ENCODE assay signal across 25 cellular contexts in genomic region chr19:31613683-31614219, GRCh38.
DNase-seq lines count a peak whose midpoint lies in the region; ATAC-seq and TF ChIP-seq lines count a peak whose summit lies in the region.
"Had no signal": no experiment of that assay in that cellular context is flagged by ENCODE, and none has a peak within 500 bp of the region (broad histone marks: within the 10 kb centered on the region; RNA-seq: fewer than 3 reads in every experiment).

No MANE protein-coding gene starts in this region.

- H3K9me3 Mint-ChIP-seq in progenitor cell of endocrine pancreas (ENCODE audit: low read depth), result no peaks in the 10 kb centered on the region
- H3K9me3 Mint-ChIP-seq: activated CD4-positive, alpha-beta memory T cell treated with anti-CD3 and anti-CD28 coated beads for 36 hours; central memory CD8-positive, alpha-beta T cell; dendritic cell treated with granulocyte-macrophage colony-stimulating factor and Interleukin-4, amounts not matched to agents 40 ng/mL and 50 ng/mL, for 4 days; natural killer cell treated with Interleukin-12 subunit alpha and Interleukin-12 subunit beta and Interleukin-15 and Interleukin-18, amount 100 ng/mL, for 72 hours; T-helper 1 cell treated with Interleukin-12 subunit alpha and Interleukin-12 subunit beta and Interleukin-4 antibody, amounts not matched to agents 30 μg/mL and 1 μg/mL, for 36 hours had no signal

- TF ChIP-seq CTCF in lower lobe of right lung (IDR thresholded peaks at IDR 0.05) (no peak), progenitor cell of endocrine pancreas (IDR thresholded peaks at IDR 0.05; ENCODE audit: unreplicated experiment) (peak; percentile 18), suprapubic skin (IDR thresholded peaks at IDR 0.05) (no peak)

- ATAC-seq in lower lobe of right lung, result peak; percentile 33 to 65
- ATAC-seq in GM19351 (IDR thresholded peaks at IDR 0.05; ENCODE audit: unreplicated experiment), result no peak
- ATAC-seq: activated T-cell treated with anti-CD3 and anti-CD28 coated beads, Interleukin-2, amount 50 U/mL, for 72 hours; foreskin keratinocyte had no signal

- no peak overlapping the region for H3K27ac Mint-ChIP-seq in progenitor cell of endocrine pancreas
- H3K27ac Mint-ChIP-seq: activated CD4-positive, alpha-beta memory T cell treated with anti-CD3 and anti-CD28 coated beads for 36 hours; activated T-cell treated with anti-CD3 and anti-CD28 coated beads, Interleukin-2, amount 50 U/mL, for 72 hours; dendritic cell treated with granulocyte-macrophage colony-stimulating factor and Interleukin-4, amounts not matched to agents 40 ng/mL and 50 ng/mL, for 4 days; natural killer cell treated with Interleukin-12 subunit alpha and Interleukin-12 subunit beta and Interleukin-15 and Interleukin-18, amount 100 ng/mL, for 72 hours; T-helper 1 cell treated with Interleukin-12 subunit alpha and Interleukin-12 subunit beta and Interleukin-4 antibody, amounts not matched to agents 30 μg/mL and 1 μg/mL, for 36 hours had no signal

- no peak overlapping the region for H3K27ac ChIP-seq in SJCRH30
- no peak overlapping the region for H3K27ac ChIP-seq in lower lobe of right lung
- no peak overlapping the region for H3K27ac ChIP-seq in suprapubic skin
- H3K27ac ChIP-seq: BLaER1 treated with 17β-estradiol and CSF1 and Interleukin-3, amounts not matched to agents 10 nM and 100 nM; esophagus muscularis mucosa; foreskin keratinocyte; tibial nerve had no signal

- H3K36me3 ChIP-seq in SJCRH30, result no peaks in the 10 kb centered on the region
- H3K36me3 ChIP-seq in lower lobe of right lung, result no peaks in the 10 kb centered on the region
- H3K36me3 ChIP-seq in suprapubic skin, result no peaks in the 10 kb centered on the region
- H3K36me3 ChIP-seq: BLaER1 treated with 17β-estradiol and CSF1 and Interleukin-3, amounts not matched to agents 10 nM and 100 nM; esophagus muscularis mucosa; tibial nerve had no signal

- H3K4me3 ChIP-seq in SJCRH30 (no peak overlapping the region), lower lobe of right lung (no peak overlapping the region), suprapubic skin (no peak overlapping the region)
- H3K4me3 ChIP-seq: BLaER1 treated with 17β-estradiol and CSF1 and Interleukin-3, amounts not matched to agents 10 nM and 100 nM; esophagus muscularis mucosa; tibial nerve had no signal

- H3K4me1 Mint-ChIP-seq in progenitor cell of endocrine pancreas (ENCODE audit: low read depth), result no peaks in the 10 kb centered on the region
- H3K4me1 Mint-ChIP-seq: central memory CD8-positive, alpha-beta T cell had no signal

- H3K4me1 ChIP-seq in SJCRH30, result peaks cover 4% of the 10 kb centered on the region; the same call in 1 of the 2 replicates
- H3K4me1 ChIP-seq in lower lobe of right lung, result no peaks in the 10 kb centered on the region
- no peaks in the 10 kb centered on the region for H3K4me1 ChIP-seq in suprapubic skin
- H3K4me1 ChIP-seq: BLaER1 treated with 17β-estradiol and CSF1 and Interleukin-3, amounts not matched to agents 10 nM and 100 nM; foreskin keratinocyte; tibial nerve had no signal

- H3K36me3 Mint-ChIP-seq in progenitor cell of endocrine pancreas (ENCODE audit: insufficient read depth), result no peaks in the 10 kb centered on the region
- H3K36me3 Mint-ChIP-seq: activated CD4-positive, alpha-beta memory T cell treated with anti-CD3 and anti-CD28 coated beads for 36 hours; natural killer cell treated with Interleukin-12 subunit alpha and Interleukin-12 subunit beta and Interleukin-15 and Interleukin-18, amount 100 ng/mL, for 72 hours had no signal

- DNase-seq in SJCRH30, result peak; percentile 39 to 67
- DNase-seq in astrocyte of the hippocampus (ENCODE audit: low read depth, low spot score), result peak; percentile 5
- no peak for DNase-seq in lower lobe of right lung
- DNase-seq in progenitor cell of endocrine pancreas (ENCODE audit: low spot score, unreplicated experiment), result no peak
- no peak for DNase-seq in NOMO-1 (lab: John Stamatoyannopoulos, UW; ENCODE audit: unreplicated experiment in 2 of 2)
- no peak for DNase-seq in suprapubic skin (ENCODE audit: low spot score in 2 of 2)
- DNase-seq: activated CD4-positive, alpha-beta memory T cell treated with anti-CD3 and anti-CD28 coated beads for 36 hours; activated CD4-positive, CD25-positive, alpha-beta regulatory T cell treated with anti-CD3 and anti-CD28 coated beads, Interleukin-2, amount 50 U/mL, for 72 hours; activated T-cell treated with anti-CD3 and anti-CD28 coated beads, Interleukin-2, amount 50 U/mL, for 72 hours; foreskin keratinocyte; head of caudate nucleus; NCI-H1092 treated with DMSO at 0.1 percent for 48 hours; NCI-H187; NCI-H446 treated with DMSO at 0.1 percent for 48 hours; RPMI8226; stimulated activated CD4-positive, alpha-beta T cell treated with anti-CD3 and anti-CD28 coated beads, Interleukin-15, amount 100 ng/mL, for 24 hours; stimulated activated CD4-positive, alpha-beta T cell treated with anti-CD3 and anti-CD28 coated beads, Interleukin-4, amount 100 ng/mL, for 4 hours had no signal

- no peak overlapping the region for H3K4me3 Mint-ChIP-seq in progenitor cell of endocrine pancreas (ENCODE audit: low read depth)
- H3K4me3 Mint-ChIP-seq: activated CD4-positive, alpha-beta memory T cell treated with anti-CD3 and anti-CD28 coated beads for 36 hours; activated T-cell treated with anti-CD3 and anti-CD28 coated beads, Interleukin-2, amount 50 U/mL, for 72 hours; central memory CD8-positive, alpha-beta T cell; dendritic cell treated with granulocyte-macrophage colony-stimulating factor and Interleukin-4, amounts not matched to agents 40 ng/mL and 50 ng/mL, for 4 days; natural killer cell treated with Interleukin-12 subunit alpha and Interleukin-12 subunit beta and Interleukin-15 and Interleukin-18, amount 100 ng/mL, for 72 hours; T-helper 1 cell treated with Interleukin-12 subunit alpha and Interleukin-12 subunit beta and Interleukin-4 antibody, amounts not matched to agents 30 μg/mL and 1 μg/mL, for 36 hours had no signal

- no peak for TF ChIP-seq POLR2A in suprapubic skin (IDR thresholded peaks at IDR 0.05)

- no peak for TF ChIP-seq EP300 in suprapubic skin (IDR thresholded peaks at IDR 0.05)

- 92% methylated on average over 4 of the region's 4 CpGs for WGBS in suprapubic skin

- no peaks in the 10 kb centered on the region for H3K27me3 ChIP-seq in SJCRH30
- H3K27me3 ChIP-seq in lower lobe of right lung (ENCODE audit: low read depth), result no peaks in the 10 kb centered on the region
- no peaks in the 10 kb centered on the region for H3K27me3 ChIP-seq in suprapubic skin
- H3K27me3 ChIP-seq: BLaER1 treated with 17β-estradiol and CSF1 and Interleukin-3, amounts not matched to agents 10 nM and 100 nM; esophagus muscularis mucosa; foreskin keratinocyte; tibial nerve had no signal

- intact Hi-C loops in lower lobe of right lung (cut with DNase I), result no loop called here

- peaks cover 22% of the 10 kb centered on the region for H3K27me3 Mint-ChIP-seq in progenitor cell of endocrine pancreas
- H3K27me3 Mint-ChIP-seq: activated CD4-positive, alpha-beta memory T cell treated with anti-CD3 and anti-CD28 coated beads for 36 hours; central memory CD8-positive, alpha-beta T cell; dendritic cell treated with granulocyte-macrophage colony-stimulating factor and Interleukin-4, amounts not matched to agents 40 ng/mL and 50 ng/mL, for 4 days had no signal

- H3K9me3 ChIP-seq in SJCRH30 (replicated peaks) (0 out of 2 replicates have a peak, but pooled peaks cover 3% of the 10 kb centered on the region), lower lobe of right lung (no peaks in the 10 kb centered on the region), suprapubic skin (no peaks in the 10 kb centered on the region)
- H3K9me3 ChIP-seq: BLaER1 treated with 17β-estradiol and CSF1 and Interleukin-3, amounts not matched to agents 10 nM and 100 nM; esophagus muscularis mucosa; tibial nerve had no signal

Comparison
In these comparisons a context has a peak if more than half of its experiments do, and no peak if none do; other contexts are left out.
1. DNase-seq: peak in SJCRH30 (2 of 2) and astrocyte of the hippocampus (single experiment); none in lower lobe of right lung (single experiment), progenitor cell of endocrine pancreas (single experiment), NOMO-1 (0 of 2) and suprapubic skin (0 of 2).